8 cellular contexts compared by ENCODE assay signal in the genomic region with DNA sequence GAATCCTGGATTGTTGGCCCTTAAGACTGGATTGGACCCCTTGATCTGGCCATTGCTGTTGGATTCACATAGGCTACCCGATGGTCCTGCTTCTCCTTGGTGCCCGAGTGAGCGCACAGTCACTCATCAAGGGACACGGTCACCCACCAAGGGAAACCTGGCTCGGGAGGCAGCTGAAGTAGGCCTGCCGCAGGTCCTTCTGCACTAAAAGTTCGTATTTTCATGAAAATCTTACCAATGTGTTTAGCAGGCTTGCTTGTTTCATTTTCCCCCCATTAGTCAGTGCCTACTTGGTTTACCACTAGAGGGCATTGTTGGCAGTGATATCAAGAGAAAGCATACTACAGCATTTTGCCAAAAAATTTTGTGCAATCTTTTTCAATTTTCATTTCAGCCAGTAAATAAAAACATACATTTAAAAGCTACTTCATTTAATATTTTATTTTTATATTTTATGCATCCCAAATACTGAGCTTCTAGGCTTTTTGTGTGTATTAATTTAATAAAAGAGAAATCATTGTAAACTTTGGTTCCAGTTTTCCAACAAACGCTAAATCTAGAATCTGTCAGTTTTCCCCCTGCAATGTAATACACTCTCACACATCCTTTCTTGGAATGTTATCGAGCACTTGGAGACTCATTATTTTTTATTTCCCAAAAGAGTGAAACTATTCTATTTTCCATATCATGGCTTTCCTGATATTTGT.
DNase-seq lines count a peak whose midpoint lies in the region; ATAC-seq and TF ChIP-seq lines count a peak whose summit lies in the region.

No MANE protein-coding gene starts in this region.

- BruUV-seq in Caco-2 (replicated peaks; lab: Mats Ljungman, UMichigan) (no TSS peak), OCI-LY7 (replicated peaks; lab: Mats Ljungman, UMichigan) (no TSS peak)

- H2AFZ ChIP-seq in OCI-LY7 (ENCODE audit: low read length) = peak overlapping the region; percentile 90
- peak overlapping the region; percentile 83 for H2AFZ ChIP-seq in smooth muscle cell (ENCODE audit: low read depth)

- no peaks in the 10 kb centered on the region for H4K20me1 ChIP-seq in OCI-LY7 (ENCODE audit: insufficient read depth, low read length)
- H4K20me1 ChIP-seq in smooth muscle cell (ENCODE audit: low read depth) = no peaks in the 10 kb centered on the region

- peaks cover 25% of the 10 kb centered on the region for H3K4me1 ChIP-seq in Caco-2
- H3K4me1 ChIP-seq in OCI-LY7 (ENCODE audit: insufficient read depth, low read length, poor library complexity, severe bottlenecking) = peaks cover 5% of the 10 kb centered on the region
- no peaks in the 10 kb centered on the region for H3K4me1 ChIP-seq in smooth muscle cell (ENCODE audit: low read depth)

- no peaks in the 10 kb centered on the region for H3F3A ChIP-seq in smooth muscle cell (ENCODE audit: low read depth)

- H3K36me3 Mint-ChIP-seq in Caco-2 (ENCODE audit: insufficient read depth, unreplicated experiment) (no peaks in the 10 kb centered on the region), brain (no peaks in the 10 kb centered on the region), immature natural killer cell (no peaks in the 10 kb centered on the region)

- H3K27me3 ChIP-seq in Caco-2 (replicated peaks; ENCODE audit: control insufficient read depth, insufficient read depth, low read length) (no peaks in the 10 kb centered on the region), smooth muscle cell (ENCODE audit: low read depth) (no peaks in the 10 kb centered on the region)

- 51% methylated on average over 9 of the region's 9 CpGs for WGBS in smooth muscle cell (ENCODE audit: low lambda C conversion rate)

- intact Hi-C loops in Caco-2 (cut with micrococcal nuclease; ENCODE audit: unreplicated experiment) = loop anchor here (1.0 to 5.0 kb wide), 4 partner anchors 122 to 593 kb away; no protein-coding TSS in a partner anchor
- intact Hi-C loops in OCI-LY7 (cut with micrococcal nuclease; ENCODE audit: unreplicated experiment) = loop anchor here (2.0 to 5.0 kb wide), 2 partner anchors 121 to 592 kb away; no protein-coding TSS in a partner anchor

- CTCF ChIA-PET in Caco-2 (lab: Charles Lee) = interaction anchor here (0.8 kb wide), 1 partner anchor 121 kb away, joined by 4 read pairs; no protein-coding TSS in a partner anchor
- CTCF ChIA-PET in OCI-LY7 (lab: Charles Lee; ENCODE audit: unreplicated experiment) = no interaction called here

- H3K4me3 ChIP-seq in Caco-2 (ENCODE audit: low read depth, low read length) (no peak overlapping the region), OCI-LY7 (ENCODE audit: low read depth, low read length, poor library complexity, severe bottlenecking) (no peak overlapping the region), smooth muscle cell (peak overlapping the region; percentile 12)

- no peaks in the 10 kb centered on the region for H3K36me3 ChIP-seq in Caco-2 (ENCODE audit: control insufficient read depth, insufficient read depth, low read length)
- H3K36me3 ChIP-seq in OCI-LY7 (ENCODE audit: insufficient read depth, low read length) = no peaks in the 10 kb centered on the region
- H3K36me3 ChIP-seq in smooth muscle cell (ENCODE audit: low read depth) = no peaks in the 10 kb centered on the region

- POLR2A ChIA-PET in Caco-2 (lab: Charles Lee) (interaction anchor here (0.7 kb wide), 1 partner anchor 463 kb away, joined by 4 read pairs; no protein-coding TSS in a partner anchor), OCI-LY7 (lab: Charles Lee) (interaction anchor here (0.7 to 0.8 kb wide), 2 partner anchors 23 kb away, joined by 3 to 4 read pairs; no protein-coding TSS in a partner anchor)

- no peaks in the 10 kb centered on the region for H3K27me3 Mint-ChIP-seq in Caco-2 (ENCODE audit: insufficient read depth, unreplicated experiment)
- no peaks in the 10 kb centered on the region for H3K27me3 Mint-ChIP-seq in brain
- no peaks in the 10 kb centered on the region for H3K27me3 Mint-ChIP-seq in immature natural killer cell (ENCODE audit: low read depth in 3 of 3)

- peak in 1 of 2 experiments; percentile 75 for DNase-seq in Caco-2
- DNase-seq in HS-5 (ENCODE audit: low read depth) = peak; percentile 59
- peak; percentile 77 for DNase-seq in OCI-LY7 (ENCODE audit: low spot score)
- DNase-seq in immature natural killer cell = peak; percentile 51 to 60 (median 58)
- no peak for DNase-seq in smooth muscle cell (lab: John Stamatoyannopoulos, UW; ENCODE audit: unreplicated experiment)
- DNase-seq in NK-92 treated with Interleukin-12 subunit alpha and Interleukin-12 subunit beta, amount 100 ng/mL, for 24 hours (lab: John Stamatoyannopoulos, UW) = no peak

- H3K27ac ChIP-seq in OCI-LY7 (ENCODE audit: low read depth, low read length, poor library complexity, severe bottlenecking) (no peak overlapping the region), smooth muscle cell (ENCODE audit: low read depth) (no peak overlapping the region)

- peak; percentile 68 for ATAC-seq in GM18907 (IDR thresholded peaks at IDR 0.05; ENCODE audit: unreplicated experiment)

- H3K4me1 Mint-ChIP-seq in Caco-2 (ENCODE audit: low read depth, unreplicated experiment) (peaks cover 20% of the 10 kb centered on the region), brain (peaks cover 5% of the 10 kb centered on the region), immature natural killer cell (peaks cover 4 to 5% of the 10 kb centered on the region in 2 donors)

- H3K79me2 ChIP-seq in OCI-LY7 (ENCODE audit: insufficient read depth, low read depth, low read length) (no peaks in the 10 kb centered on the region), smooth muscle cell (ENCODE audit: low read depth) (no peaks in the 10 kb centered on the region)

- no peaks in the 10 kb centered on the region for H3K9me3 Mint-ChIP-seq in Caco-2 (ENCODE audit: unreplicated experiment)
- no peaks in the 10 kb centered on the region for H3K9me3 Mint-ChIP-seq in brain
- H3K9me3 Mint-ChIP-seq in immature natural killer cell = no peaks in the 10 kb centered on the region

- peak overlapping the region; percentile 32 for H3K4me3 Mint-ChIP-seq in Caco-2 (ENCODE audit: unreplicated experiment)
- H3K4me3 Mint-ChIP-seq in brain = peak overlapping the region in 2 of 5 experiments; percentile 10 to 23
- H3K4me3 Mint-ChIP-seq in immature natural killer cell = peak overlapping the region in 4 of 5 donors; percentile 24 to 65 (median 54)

- H3K27ac Mint-ChIP-seq in Caco-2 (ENCODE audit: unreplicated experiment) (peak overlapping the region; percentile 67), brain (peak overlapping the region in 1 of 5 experiments; percentile 7), immature natural killer cell (peak overlapping the region in 2 of 6 donors; percentile 23 to 75)

- peak; percentile 87 to 90 for TF ChIP-seq CTCF in Caco-2 (IDR thresholded peaks at IDR 0.05; ENCODE audit: insufficient read depth in 1 of 2, low read depth in 1 of 2, low read length in 1 of 2, severe bottlenecking in 1 of 2, unreplicated experiment in 1 of 2)
- TF ChIP-seq CTCF in OCI-LY7 (conservative IDR thresholded peaks at IDR 0.05; ENCODE audit: low read length) = peak; percentile 98
- peak; percentile 78 to 93 for TF ChIP-seq CTCF in brain (conservative IDR thresholded peaks at IDR 0.05)
- TF ChIP-seq CTCF in smooth muscle cell (IDR thresholded peaks at IDR 0.05; ENCODE audit: borderline replicate concordance, insufficient read depth, poor library complexity, severe bottlenecking) = peak; percentile 90

- H3K9ac ChIP-seq in smooth muscle cell (ENCODE audit: low read depth) = no peak overlapping the region

- peak overlapping the region; percentile 48; the same call in 1 of the 2 replicates for H3K4me2 ChIP-seq in OCI-LY7 (ENCODE audit: low read length)
- peak overlapping the region; percentile 65 for H3K4me2 ChIP-seq in smooth muscle cell

- no peaks in the 10 kb centered on the region for H3K9me2 ChIP-seq in OCI-LY7 (ENCODE audit: insufficient read depth, low read length)

- H3K9me3 ChIP-seq in Caco-2 (no peaks in the 10 kb centered on the region), OCI-LY7 (ENCODE audit: low read length) (no peaks in the 10 kb centered on the region), smooth muscle cell (replicated peaks; ENCODE audit: low read depth) (no peaks in the 10 kb centered on the region)

Comparison
In these comparisons a context has a peak if more than half of its experiments do, and no peak if none do; other contexts are left out.
1. DNase-seq: peak in HS-5 (single experiment), OCI-LY7 (single experiment) and immature natural killer cell (3 of 3); none in smooth muscle cell (single experiment) and NK-92 treated with Interleukin-12 subunit alpha and Interleukin-12 subunit beta, amount 100 ng/mL, for 24 hours (single experiment).
2. Peak in every context shown above with its lines, with median percentiles within 50 percentile points of each other: CTCF ChIP-seq.